Comparison of ENCODE assay signal across 12 cellular contexts in the genomic region with DNA sequence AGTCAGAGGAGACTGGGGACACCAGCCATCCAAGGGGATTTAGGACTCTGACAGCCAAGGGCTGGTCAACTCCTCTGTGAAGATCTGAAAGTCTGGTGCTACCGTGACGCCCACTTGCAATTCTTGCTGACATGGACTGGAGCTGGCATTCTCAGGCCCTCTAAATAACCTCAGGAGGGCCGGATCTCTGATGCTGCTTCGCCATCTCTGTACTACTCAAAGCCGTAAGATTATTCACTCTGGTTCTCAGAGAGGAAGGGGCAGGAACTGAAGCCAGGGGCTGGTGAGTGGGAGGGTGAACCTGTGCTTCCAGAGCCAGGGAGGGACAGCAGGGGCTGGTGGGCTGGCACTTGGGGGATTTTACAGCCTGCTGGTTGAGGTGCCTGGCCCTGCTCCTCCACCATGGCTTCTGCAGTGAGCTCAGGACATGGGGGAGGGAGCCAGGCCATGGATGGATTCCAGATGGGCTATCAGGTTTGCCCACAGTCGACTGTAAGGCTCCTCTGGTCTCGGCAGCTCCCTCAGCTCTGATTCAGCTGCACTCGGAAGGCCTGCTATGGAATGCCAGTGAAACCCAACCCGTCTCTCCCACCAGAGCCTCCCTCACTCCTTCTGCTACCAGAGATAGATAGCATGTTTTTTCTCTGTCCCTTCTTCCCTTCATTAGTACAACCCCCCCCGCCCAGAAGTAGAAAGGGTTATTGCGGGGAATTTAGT.
A peak's percentile ranks its signal among the peaks of the same experiment; 100 is the strongest.
DNase-seq lines count a peak whose midpoint lies in the region; ATAC-seq, FAIRE-seq and TF ChIP-seq lines count a peak whose summit lies in the region.
"Had no signal": no experiment of that assay in that cellular context is flagged by ENCODE, and none has a peak within 500 bp of the region (broad histone marks: within the 10 kb centered on the region; RNA-seq: fewer than 3 reads in every experiment).

No MANE protein-coding gene starts in this region.

- H2AFZ ChIP-seq in OCI-LY3 (ENCODE audit: low read depth, low read length), result no peak overlapping the region; the same call in 1 of the 2 replicates

- no peaks in the 10 kb centered on the region for H3K79me2 ChIP-seq in OCI-LY3 (ENCODE audit: low read length)

- peaks cover 33% of the 10 kb centered on the region for H3K4me1 Mint-ChIP-seq in Caco-2 (ENCODE audit: low read depth, unreplicated experiment)
- H3K4me1 Mint-ChIP-seq: activated CD4-positive, alpha-beta T cell treated with anti-CD3 and anti-CD28 coated beads for 36 hours; central memory CD8-positive, alpha-beta T cell had no signal

- H3K9me3 ChIP-seq in Caco-2 (no peaks in the 10 kb centered on the region), OCI-LY3 (ENCODE audit: insufficient read depth, low read length) (no peaks in the 10 kb centered on the region), pancreas (no peaks in the 10 kb centered on the region)

- POLR2A ChIA-PET in Caco-2 (lab: Charles Lee), result interaction anchor here (0.6 to 1.0 kb wide), 2 partner anchors 13 to 15 kb away, joined by 3 to 6 read pairs; no protein-coding TSS in a partner anchor

- peak overlapping the region; percentile 89 for H3K4me2 ChIP-seq in OCI-LY3 (ENCODE audit: low read length)

- peak overlapping the region; percentile 33 for H3K27ac Mint-ChIP-seq in Caco-2 (ENCODE audit: unreplicated experiment)
- H3K27ac Mint-ChIP-seq: activated CD4-positive, alpha-beta T cell treated with anti-CD3 and anti-CD28 coated beads for 36 hours had no signal

- WGBS in pancreas, 2 donors, result 77 to 79% methylated on average over 11 of the region's 11 CpGs

- FAIRE-seq in pancreas (lab: Jason Lieb, UNC), result no peak

- H3K27me3 Mint-ChIP-seq in Caco-2 (ENCODE audit: insufficient read depth, unreplicated experiment), result no peaks in the 10 kb centered on the region

- BruUV-seq in Caco-2 (replicated peaks; lab: Mats Ljungman, UMichigan), result no TSS peak

- no peak overlapping the region for H3K4me3 ChIP-seq in Caco-2 (ENCODE audit: low read depth, low read length)
- peak overlapping the region; percentile 61 for H3K4me3 ChIP-seq in OCI-LY3 (ENCODE audit: low read length)
- H3K4me3 ChIP-seq in pancreas, result no peak overlapping the region

- no peaks in the 10 kb centered on the region for H4K20me1 ChIP-seq in OCI-LY3 (ENCODE audit: insufficient read depth, low read length)

- intact Hi-C loops in Caco-2 (cut with micrococcal nuclease; ENCODE audit: unreplicated experiment) (loop anchor here (2.0 kb wide), 1 partner anchor 17 kb away; no protein-coding TSS in a partner anchor), pancreas (cut with DNase I) (no loop called here)

- TF ChIP-seq CTCF in Caco-2 (IDR thresholded peaks at IDR 0.05; ENCODE audit: insufficient read depth in 1 of 2, low read depth in 1 of 2, low read length in 1 of 2, severe bottlenecking in 1 of 2, unreplicated experiment in 1 of 2) (no peak), OCI-LY3 (IDR thresholded peaks at IDR 0.05; ENCODE audit: low read depth, low read length) (no peak), pancreas (IDR thresholded peaks at IDR 0.05) (no peak)

- peak overlapping the region; percentile 60 for H3K9ac ChIP-seq in OCI-LY3 (ENCODE audit: low read length)

- CTCF ChIA-PET in Caco-2 (lab: Charles Lee), result interaction anchor here (0.7 to 1.6 kb wide), 3 partner anchors 28 to 138 kb away, joined by 3 read pairs; no protein-coding TSS in a partner anchor

- DNase-seq in Caco-2 (no peak), fibroblast of peridontal ligament (ENCODE audit: extremely low read depth) (peak; percentile 94), pancreas (no peak), superior temporal gyrus (ENCODE audit: extremely low spot score) (no peak)
- DNase-seq: activated CD4-positive, alpha-beta T cell treated with anti-CD3 and anti-CD28 coated beads for 36 hours; NK-92 treated with Interleukin-12 subunit alpha and Interleukin-12 subunit beta, amount 100 ng/mL, for 24 hours had no signal

- H3K4me3 Mint-ChIP-seq in Caco-2 (ENCODE audit: unreplicated experiment), result no peak overlapping the region
- H3K4me3 Mint-ChIP-seq: activated CD4-positive, alpha-beta T cell treated with anti-CD3 and anti-CD28 coated beads for 36 hours; central memory CD8-positive, alpha-beta T cell had no signal

- H3K9me3 Mint-ChIP-seq in Caco-2 (ENCODE audit: unreplicated experiment), result no peaks in the 10 kb centered on the region
- H3K9me3 Mint-ChIP-seq: central memory CD8-positive, alpha-beta T cell had no signal

- H3K4me1 ChIP-seq in Caco-2, result peaks cover 33% of the 10 kb centered on the region
- H3K4me1 ChIP-seq in OCI-LY3 (ENCODE audit: low read length), result peaks cover 41% of the 10 kb centered on the region
- H3K4me1 ChIP-seq in pancreas, result peaks cover 14 to 43% (median 26%) of the 10 kb centered on the region in 3 donors

- H3K36me3 ChIP-seq in Caco-2 (ENCODE audit: control insufficient read depth, insufficient read depth, low read length) (no peaks in the 10 kb centered on the region), OCI-LY3 (replicated peaks; ENCODE audit: low read depth, low read length) (no peaks in the 10 kb centered on the region), pancreas (no peaks in the 10 kb centered on the region)

- no peaks in the 10 kb centered on the region for H3K36me3 Mint-ChIP-seq in Caco-2 (ENCODE audit: insufficient read depth, unreplicated experiment)

- peak overlapping the region; percentile 37 for H3K27ac ChIP-seq in OCI-LY3 (ENCODE audit: low read length)
- no peak overlapping the region for H3K27ac ChIP-seq in pancreas
- H3K27ac ChIP-seq: HL-60 had no signal

- H3K27me3 ChIP-seq in Caco-2 (replicated peaks; ENCODE audit: control insufficient read depth, insufficient read depth, low read length) (no peaks in the 10 kb centered on the region), OCI-LY3 (ENCODE audit: low read depth, low read length) (no peaks in the 10 kb centered on the region), pancreas (no peaks in the 10 kb centered on the region)

- ATAC-seq in pancreas (peak; percentile 5 to 31 (median 22)), GM18511 (IDR thresholded peaks at IDR 0.05; ENCODE audit: unreplicated experiment) (no peak), HG03521 (IDR thresholded peaks at IDR 0.05; ENCODE audit: unreplicated experiment) (no peak), GM19455 (IDR thresholded peaks at IDR 0.05; ENCODE audit: unreplicated experiment) (no peak)
- ATAC-seq: activated CD4-positive, alpha-beta T cell treated with anti-CD3 and anti-CD28 coated beads for 36 hours had no signal

Comparison
In these comparisons a context has a peak if more than half of its experiments do, and no peak if none do; other contexts are left out.
1. ATAC-seq: peak in pancreas (4 of 4); none in GM18511 (single experiment), HG03521 (single experiment) and GM19455 (single experiment).